ENCODE assay signal across 1 cellular context in the genomic region with DNA sequence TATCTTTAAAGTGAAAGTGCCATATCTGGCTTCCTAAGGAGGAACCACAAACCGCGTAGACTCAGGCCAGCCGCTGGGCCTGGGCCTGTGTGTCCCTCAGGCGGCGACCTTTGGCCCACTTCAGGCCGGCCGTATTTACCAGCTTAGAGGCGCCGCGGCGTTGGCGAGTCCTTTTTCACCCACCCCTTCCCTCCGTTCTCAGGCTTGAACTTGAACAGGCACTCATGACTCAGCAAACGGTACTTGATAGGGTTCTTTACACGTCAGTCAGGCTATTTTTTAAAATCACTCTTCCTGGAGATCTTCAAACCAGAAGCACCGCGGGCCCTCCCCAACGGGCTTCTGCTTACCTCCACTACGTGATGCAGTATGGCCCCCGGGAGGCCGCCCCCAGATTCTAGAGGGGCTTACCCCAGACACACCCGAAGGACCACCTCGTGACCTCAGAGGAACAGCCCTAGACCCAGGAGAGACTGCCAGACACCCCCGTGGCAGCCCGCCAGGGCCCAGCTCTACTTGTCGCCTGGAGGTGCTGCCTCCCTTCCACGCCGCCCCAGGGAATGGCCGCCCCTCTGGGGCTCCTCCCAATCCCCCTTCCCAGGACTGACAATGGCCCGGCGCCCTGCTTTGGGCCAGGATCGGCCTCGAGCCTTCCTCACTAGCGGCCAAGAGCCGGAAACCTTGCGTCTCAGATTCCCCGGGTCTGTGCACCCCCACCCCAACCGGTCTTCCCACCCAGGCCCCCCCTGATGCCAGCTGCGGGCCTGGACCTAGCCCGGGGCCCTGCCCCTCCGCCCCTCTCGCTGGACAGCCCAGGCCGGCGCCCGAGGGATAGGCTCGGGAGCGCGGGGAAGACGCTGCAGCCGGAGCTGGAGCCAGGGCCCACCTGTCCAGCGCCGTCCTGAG.
TF ChIP-seq lines count a peak whose summit lies in the region.

No MANE protein-coding gene starts in this region.

TF ChIP-seq in A549, 52 proteins besides CTCF, POLR2A, EP300 and RAD21 (continued from another document):
- TF ChIP-seq PHF8 (IDR thresholded peaks at IDR 0.05; ENCODE audit: borderline replicate concordance, low read depth) (no peak), TP53 (CRISPR knock-in tag; IDR thresholded peaks at IDR 0.05) (no peak), HOXA7 (CRISPR knock-in tag; IDR thresholded peaks at IDR 0.05) (no peak), KDM5A (IDR thresholded peaks at IDR 0.05) (no peak), POLR2AphosphoS2 (conservative IDR thresholded peaks at IDR 0.05; ENCODE audit: low read length) (no peak), CBX8 (IDR thresholded peaks at IDR 0.05) (no peak), GATA3 (IDR thresholded peaks at IDR 0.05; ENCODE audit: borderline replicate concordance) (no peak; the same call in 1 of the 2 replicates), ZSCAN20 (CRISPR knock-in tag; IDR thresholded peaks at IDR 0.05) (no peak), RFX5 (IDR thresholded peaks at IDR 0.05) (no peak), ZFP36 (IDR thresholded peaks at IDR 0.05; ENCODE audit: borderline replicate concordance, partially characterized antibody) (no peak), BHLHE40 (IDR thresholded peaks at IDR 0.05; ENCODE audit: low read depth, low read length) (no peak), CEBPB (IDR thresholded peaks at IDR 0.05) (no peak), MAFK (IDR thresholded peaks at IDR 0.05; ENCODE audit: partially characterized antibody) (peak; percentile 98), EHMT2 (IDR thresholded peaks at IDR 0.05; ENCODE audit: low read depth) (no peak), RARB (CRISPR knock-in tag; IDR thresholded peaks at IDR 0.05) (no peak), HEYL (CRISPR knock-in tag; IDR thresholded peaks at IDR 0.05) (no peak), NR3C1 (IDR thresholded peaks at IDR 0.05) (no peak), FOSL2 (IDR thresholded peaks at IDR 0.05) (no peak), FOSL2 (CRISPR knock-in tag; IDR thresholded peaks at IDR 0.05) (no peak; the same call in 1 of the 2 replicates), ZC3H11A (IDR thresholded peaks at IDR 0.05) (no peak), JUNB (IDR thresholded peaks at IDR 0.05) (no peak), NPAS2 (CRISPR knock-in tag; IDR thresholded peaks at IDR 0.05; ENCODE audit: borderline replicate concordance) (no peak), HOXB5 (CRISPR knock-in tag; IDR thresholded peaks at IDR 0.05) (no peak), FOXS1 (CRISPR knock-in tag; IDR thresholded peaks at IDR 0.05) (no peak), CHD4 (IDR thresholded peaks at IDR 0.05; ENCODE audit: borderline replicate concordance) (no peak), FOSB (CRISPR knock-in tag; IDR thresholded peaks at IDR 0.05) (no peak), HDAC2 (IDR thresholded peaks at IDR 0.05) (no peak), ZNF302 (CRISPR knock-in tag; IDR thresholded peaks at IDR 0.05) (no peak), SREBF2 (IDR thresholded peaks at IDR 0.05) (no peak)
- TF ChIP-seq, protein P1, sequence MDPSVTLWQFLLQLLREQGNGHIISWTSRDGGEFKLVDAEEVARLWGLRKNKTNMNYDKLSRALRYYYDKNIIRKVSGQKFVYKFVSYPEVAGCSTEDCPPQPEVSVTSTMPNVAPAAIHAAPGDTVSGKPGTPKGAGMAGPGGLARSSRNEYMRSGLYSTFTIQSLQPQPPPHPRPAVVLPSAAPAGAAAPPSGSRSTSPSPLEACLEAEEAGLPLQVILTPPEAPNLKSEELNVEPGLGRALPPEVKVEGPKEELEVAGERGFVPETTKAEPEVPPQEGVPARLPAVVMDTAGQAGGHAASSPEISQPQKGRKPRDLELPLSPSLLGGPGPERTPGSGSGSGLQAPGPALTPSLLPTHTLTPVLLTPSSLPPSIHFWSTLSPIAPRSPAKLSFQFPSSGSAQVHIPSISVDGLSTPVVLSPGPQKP (IDR thresholded peaks at IDR 0.05; ENCODE audit: low read depth, low read length), result no peak
- TF ChIP-seq, protein P2, sequence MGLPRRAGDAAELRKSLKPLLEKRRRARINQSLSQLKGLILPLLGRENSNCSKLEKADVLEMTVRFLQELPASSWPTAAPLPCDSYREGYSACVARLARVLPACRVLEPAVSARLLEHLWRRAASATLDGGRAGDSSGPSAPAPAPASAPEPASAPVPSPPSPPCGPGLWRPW (IDR thresholded peaks at IDR 0.05), result no peak
- TF ChIP-seq, protein P3, sequence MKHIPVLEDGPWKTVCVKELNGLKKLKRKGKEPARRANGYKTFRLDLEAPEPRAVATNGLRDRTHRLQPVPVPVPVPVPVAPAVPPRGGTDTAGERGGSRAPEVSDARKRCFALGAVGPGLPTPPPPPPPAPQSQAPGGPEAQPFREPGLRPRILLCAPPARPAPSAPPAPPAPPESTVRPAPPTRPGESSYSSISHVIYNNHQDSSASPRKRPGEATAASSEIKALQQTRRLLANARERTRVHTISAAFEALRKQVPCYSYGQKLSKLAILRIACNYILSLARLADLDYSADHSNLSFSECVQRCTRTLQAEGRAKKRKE (CRISPR knock-in tag; IDR thresholded peaks at IDR 0.05; ENCODE audit: low read depth), result no peak
- TF ChIP-seq, protein P4, sequence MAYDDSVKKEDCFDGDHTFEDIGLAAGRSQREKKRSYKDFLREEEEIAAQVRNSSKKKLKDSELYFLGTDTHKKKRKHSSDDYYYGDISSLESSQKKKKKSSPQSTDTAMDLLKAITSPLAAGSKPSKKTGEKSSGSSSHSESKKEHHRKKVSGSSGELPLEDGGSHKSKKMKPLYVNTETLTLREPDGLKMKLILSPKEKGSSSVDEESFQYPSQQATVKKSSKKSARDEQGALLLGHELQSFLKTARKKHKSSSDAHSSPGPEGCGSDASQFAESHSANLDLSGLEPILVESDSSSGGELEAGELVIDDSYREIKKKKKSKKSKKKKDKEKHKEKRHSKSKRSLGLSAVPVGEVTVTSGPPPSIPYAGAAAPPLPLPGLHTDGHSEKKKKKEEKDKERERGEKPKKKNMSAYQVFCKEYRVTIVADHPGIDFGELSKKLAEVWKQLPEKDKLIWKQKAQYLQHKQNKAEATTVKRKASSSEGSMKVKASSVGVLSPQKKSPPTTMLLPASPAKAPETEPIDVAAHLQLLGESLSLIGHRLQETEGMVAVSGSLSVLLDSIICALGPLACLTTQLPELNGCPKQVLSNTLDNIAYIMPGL (CRISPR knock-in tag; IDR thresholded peaks at IDR 0.05; ENCODE audit: borderline replicate concordance), result no peak
- TF ChIP-seq, protein P5, sequence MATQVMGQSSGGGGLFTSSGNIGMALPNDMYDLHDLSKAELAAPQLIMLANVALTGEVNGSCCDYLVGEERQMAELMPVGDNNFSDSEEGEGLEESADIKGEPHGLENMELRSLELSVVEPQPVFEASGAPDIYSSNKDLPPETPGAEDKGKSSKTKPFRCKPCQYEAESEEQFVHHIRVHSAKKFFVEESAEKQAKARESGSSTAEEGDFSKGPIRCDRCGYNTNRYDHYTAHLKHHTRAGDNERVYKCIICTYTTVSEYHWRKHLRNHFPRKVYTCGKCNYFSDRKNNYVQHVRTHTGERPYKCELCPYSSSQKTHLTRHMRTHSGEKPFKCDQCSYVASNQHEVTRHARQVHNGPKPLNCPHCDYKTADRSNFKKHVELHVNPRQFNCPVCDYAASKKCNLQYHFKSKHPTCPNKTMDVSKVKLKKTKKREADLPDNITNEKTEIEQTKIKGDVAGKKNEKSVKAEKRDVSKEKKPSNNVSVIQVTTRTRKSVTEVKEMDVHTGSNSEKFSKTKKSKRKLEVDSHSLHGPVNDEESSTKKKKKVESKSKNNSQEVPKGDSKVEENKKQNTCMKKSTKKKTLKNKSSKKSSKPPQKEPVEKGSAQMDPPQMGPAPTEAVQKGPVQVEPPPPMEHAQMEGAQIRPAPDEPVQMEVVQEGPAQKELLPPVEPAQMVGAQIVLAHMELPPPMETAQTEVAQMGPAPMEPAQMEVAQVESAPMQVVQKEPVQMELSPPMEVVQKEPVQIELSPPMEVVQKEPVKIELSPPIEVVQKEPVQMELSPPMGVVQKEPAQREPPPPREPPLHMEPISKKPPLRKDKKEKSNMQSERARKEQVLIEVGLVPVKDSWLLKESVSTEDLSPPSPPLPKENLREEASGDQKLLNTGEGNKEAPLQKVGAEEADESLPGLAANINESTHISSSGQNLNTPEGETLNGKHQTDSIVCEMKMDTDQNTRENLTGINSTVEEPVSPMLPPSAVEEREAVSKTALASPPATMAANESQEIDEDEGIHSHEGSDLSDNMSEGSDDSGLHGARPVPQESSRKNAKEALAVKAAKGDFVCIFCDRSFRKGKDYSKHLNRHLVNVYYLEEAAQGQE (IDR thresholded peaks at IDR 0.05), result no peak
- TF ChIP-seq, protein P6, sequence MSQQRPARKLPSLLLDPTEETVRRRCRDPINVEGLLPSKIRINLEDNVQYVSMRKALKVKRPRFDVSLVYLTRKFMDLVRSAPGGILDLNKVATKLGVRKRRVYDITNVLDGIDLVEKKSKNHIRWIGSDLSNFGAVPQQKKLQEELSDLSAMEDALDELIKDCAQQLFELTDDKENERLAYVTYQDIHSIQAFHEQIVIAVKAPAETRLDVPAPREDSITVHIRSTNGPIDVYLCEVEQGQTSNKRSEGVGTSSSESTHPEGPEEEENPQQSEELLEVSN (IDR thresholded peaks at IDR 0.05; ENCODE audit: borderline replicate concordance, low read depth), result peak; percentile 19; the same call in 1 of the 2 replicates
- TF ChIP-seq, protein P7, sequence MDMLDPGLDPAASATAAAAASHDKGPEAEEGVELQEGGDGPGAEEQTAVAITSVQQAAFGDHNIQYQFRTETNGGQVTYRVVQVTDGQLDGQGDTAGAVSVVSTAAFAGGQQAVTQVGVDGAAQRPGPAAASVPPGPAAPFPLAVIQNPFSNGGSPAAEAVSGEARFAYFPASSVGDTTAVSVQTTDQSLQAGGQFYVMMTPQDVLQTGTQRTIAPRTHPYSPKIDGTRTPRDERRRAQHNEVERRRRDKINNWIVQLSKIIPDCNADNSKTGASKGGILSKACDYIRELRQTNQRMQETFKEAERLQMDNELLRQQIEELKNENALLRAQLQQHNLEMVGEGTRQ (IDR thresholded peaks at IDR 0.05), result no peak
